ENCODE assay signal across 1 cellular context in genomic region chr15:101250931-101251829, GRCh38.
A peak's percentile ranks its signal among the peaks of the same experiment; 100 is the strongest.
TF ChIP-seq lines count a peak whose summit lies in the region.

No MANE protein-coding gene starts in this region.

TF ChIP-seq in GM12878, 131 proteins besides CTCF, POLR2A, EP300 and RAD21 (continued from another document):
- TF ChIP-seq ATF7 (IDR thresholded peaks at IDR 0.05; ENCODE audit: low read depth) = no peak
- TF ChIP-seq IRF5 (IDR thresholded peaks at IDR 0.05; ENCODE audit: borderline replicate concordance) = no peak
- TF ChIP-seq ZNF592 (IDR thresholded peaks at IDR 0.05) = no peak
- TF ChIP-seq SMAD1 (IDR thresholded peaks at IDR 0.05; ENCODE audit: low read depth, partially characterized antibody) = no peak
- no peak for TF ChIP-seq ZNF274 (IDR thresholded peaks at IDR 0.05; ENCODE audit: insufficient read depth, insufficient read length)
- TF ChIP-seq MTA3 (IDR thresholded peaks at IDR 0.05; ENCODE audit: borderline replicate concordance, low read length) = no peak
- TF ChIP-seq GATAD2B (conservative IDR thresholded peaks at IDR 0.05; ENCODE audit: low read depth) = peak; percentile 23; the same call in 1 of the 2 replicates
- peak; percentile 13; the same call in 1 of the 2 replicates for TF ChIP-seq SMARCA5 (IDR thresholded peaks at IDR 0.05)
- TF ChIP-seq PML (IDR thresholded peaks at IDR 0.05; ENCODE audit: low read length) = no peak
- 0 out of 2 replicates have a peak, but pooled peaks have one; percentile 54 for TF ChIP-seq BCLAF1 (IDR thresholded peaks at IDR 0.05)
- peak; percentile 9; the same call in 1 of the 2 replicates for TF ChIP-seq IKZF1 (conservative IDR thresholded peaks at IDR 0.05)
- TF ChIP-seq NFYA (IDR thresholded peaks at IDR 0.05; ENCODE audit: borderline replicate concordance, low read depth, low read length) = no peak
- no peak for TF ChIP-seq RBBP5 (conservative IDR thresholded peaks at IDR 0.05)
- no peak for TF ChIP-seq MYC (IDR thresholded peaks at IDR 0.05; ENCODE audit: insufficient read depth, insufficient read length, insufficient replicate concordance, low read length, severe bottlenecking)
- TF ChIP-seq RCOR1 (conservative IDR thresholded peaks at IDR 0.05; ENCODE audit: low read depth, low read length) = no peak
- TF ChIP-seq TCF3 (IDR thresholded peaks at IDR 0.05; ENCODE audit: borderline replicate concordance, insufficient read depth, low read depth, low read length) = no peak
- no peak for TF ChIP-seq SUZ12 (IDR thresholded peaks at IDR 0.05; ENCODE audit: unreplicated experiment)
- TF ChIP-seq EGR1 (IDR thresholded peaks at IDR 0.05; ENCODE audit: borderline replicate concordance in 1 of 2, low read depth in 2 of 2, low read length in 2 of 2) = peak in 1 of 2 experiments; percentile 70; a peak in 2 of 3 replicates
- no peak for TF ChIP-seq ATF3 (IDR thresholded peaks at IDR 0.05; ENCODE audit: borderline replicate concordance, extremely low read depth, low read depth, low read length)
- TF ChIP-seq TCF7 (IDR thresholded peaks at IDR 0.05; ENCODE audit: borderline replicate concordance) = no peak
- TF ChIP-seq JUNB (IDR thresholded peaks at IDR 0.05) = no peak
- no peak for TF ChIP-seq SREBF2 (IDR thresholded peaks at IDR 0.05; ENCODE audit: low read length)
- no peak for TF ChIP-seq CBX3 (IDR thresholded peaks at IDR 0.05; ENCODE audit: borderline replicate concordance, low read depth)
